Comparison of ENCODE assay signal across 8 cellular contexts in the genomic region with DNA sequence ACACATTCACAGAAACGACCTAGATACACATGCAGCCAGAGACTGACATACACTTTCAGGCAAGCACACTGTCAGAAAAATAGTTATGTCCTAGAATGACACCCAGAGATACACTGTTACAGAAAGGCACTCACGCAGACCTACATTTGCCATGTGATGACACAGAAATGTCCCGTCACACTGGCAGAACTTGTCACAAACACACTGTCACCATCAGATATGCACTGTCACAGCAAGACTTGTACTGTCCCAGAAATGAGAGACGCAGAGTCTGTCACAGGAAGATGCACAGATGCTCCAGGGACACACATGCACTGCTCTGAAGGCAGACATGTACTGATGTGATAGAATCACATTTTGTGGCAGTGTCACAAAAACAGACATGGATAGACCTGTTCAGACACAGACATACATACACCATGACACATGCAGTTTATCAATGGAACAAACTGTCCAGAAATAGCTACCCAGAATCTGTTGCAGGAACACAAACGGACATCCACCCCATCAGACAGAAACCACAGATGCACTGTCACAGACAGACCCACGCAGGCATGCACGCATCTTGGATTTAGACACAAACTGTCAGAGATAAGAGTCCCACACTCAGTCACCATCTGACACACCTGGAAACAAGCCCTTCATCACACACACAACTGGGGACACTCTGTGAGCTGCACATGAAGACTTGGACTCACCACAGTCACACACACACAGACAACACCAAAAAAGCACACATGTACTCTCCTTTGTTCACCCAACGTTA. TPM values are rescaled to one million over a fixed set of nuclear protein-coding genes. Genes with fewer than 3 reads are reported as not detected.
A peak's percentile ranks its signal among the peaks of the same experiment; 100 is the strongest.
DNase-seq lines count a peak whose midpoint lies in the region; ATAC-seq, FAIRE-seq and TF ChIP-seq lines count a peak whose summit lies in the region.

No MANE protein-coding gene starts in this region.

- H3K9me3 ChIP-seq in OCI-LY3 (ENCODE audit: insufficient read depth, low read length): no peaks in the 10 kb centered on the region
- H3K9me3 ChIP-seq in parathyroid adenoma (ENCODE audit: control insufficient read depth, low read length): no peaks in the 10 kb centered on the region
- H3K9me3 ChIP-seq in uterus: no peaks in the 10 kb centered on the region
- no peaks in the 10 kb centered on the region for H3K9me3 ChIP-seq in heart right ventricle

- H4K20me1 ChIP-seq in OCI-LY3 (ENCODE audit: insufficient read depth, low read length): peaks cover 32% of the 10 kb centered on the region

- no peak for TF ChIP-seq POLR2A in uterus (IDR thresholded peaks at IDR 0.05)

- DNase-seq in coronary artery (ENCODE audit: low spot score): no peak
- DNase-seq in cerebellar nuclear complex (lab: John Stamatoyannopoulos, UW): no peak
- no peak for DNase-seq in GF-D8 (lab: John Stamatoyannopoulos, UW)
- no peak for DNase-seq in uterus
- DNase-seq in heart right ventricle: no peak

- H3K4me3 ChIP-seq in OCI-LY3 (ENCODE audit: low read length): peak overlapping the region; percentile 98
- no peak overlapping the region for H3K4me3 ChIP-seq in coronary artery
- no peak overlapping the region for H3K4me3 ChIP-seq in parathyroid adenoma (ENCODE audit: low read depth, low read length)
- no peak overlapping the region for H3K4me3 ChIP-seq in uterus
- H3K4me3 ChIP-seq in heart right ventricle: peak overlapping the region in 2 of 10 donors; percentile 48 to 68

- peak; percentile 41 for FAIRE-seq in G401.6 (lab: Jason Lieb, UNC)

- intact Hi-C loops in uterus (cut with DNase I; ENCODE audit: low total_unique reads) (no loop called here), heart right ventricle (cut with DNase I) (loop anchor here in 3 of 10 donors (10.0 kb wide), 2 partner anchors 275 to 1265 kb away; a partner anchor contains a TSS)

- 49 to 52% methylated on average over 8 of the region's 8 CpGs for WGBS in heart right ventricle, 2 donors

- peak overlapping the region; percentile 98 for H3K27ac ChIP-seq in OCI-LY3 (ENCODE audit: low read length)
- H3K27ac ChIP-seq in coronary artery: peak overlapping the region; percentile 51 to 92
- peak overlapping the region; percentile 84 for H3K27ac ChIP-seq in parathyroid adenoma
- peak overlapping the region in 1 of 2 donors; percentile 88 for H3K27ac ChIP-seq in uterus
- H3K27ac ChIP-seq in heart right ventricle: peak overlapping the region in 5 of 10 donors; percentile 73 to 91 (median 73)

- H3K9ac ChIP-seq in OCI-LY3 (ENCODE audit: low read length): peak overlapping the region; percentile 99
- no peak overlapping the region for H3K9ac ChIP-seq in parathyroid adenoma

- H3K27me3 ChIP-seq in OCI-LY3 (ENCODE audit: low read depth, low read length) (no peaks in the 10 kb centered on the region), parathyroid adenoma (ENCODE audit: control insufficient read depth, insufficient read depth, low read length) (no peaks in the 10 kb centered on the region), uterus (no peaks in the 10 kb centered on the region), heart right ventricle (no peaks in the 10 kb centered on the region)

- no peak overlapping the region for H2AFZ ChIP-seq in OCI-LY3 (ENCODE audit: low read depth, low read length)
- no peak overlapping the region for H2AFZ ChIP-seq in parathyroid adenoma

- H3K4me2 ChIP-seq in OCI-LY3 (ENCODE audit: low read length) (peak overlapping the region; percentile 97), parathyroid adenoma (ENCODE audit: low read length) (no peak overlapping the region)

- peaks cover 42% of the 10 kb centered on the region for H3K36me3 ChIP-seq in OCI-LY3 (replicated peaks; ENCODE audit: low read depth, low read length)
- H3K36me3 ChIP-seq in parathyroid adenoma (ENCODE audit: control insufficient read depth, insufficient read depth, low read length): no peaks in the 10 kb centered on the region
- no peaks in the 10 kb centered on the region for H3K36me3 ChIP-seq in uterus
- peaks cover 0 to 38% (median 0%) of the 10 kb centered on the region in 9 donors for H3K36me3 ChIP-seq in heart right ventricle

- TF ChIP-seq CTCF in OCI-LY3 (IDR thresholded peaks at IDR 0.05; ENCODE audit: low read depth, low read length) (no peak), coronary artery (IDR thresholded peaks at IDR 0.05) (no peak), parathyroid adenoma (IDR thresholded peaks at IDR 0.05) (no peak), uterus (IDR thresholded peaks at IDR 0.05) (no peak), heart right ventricle (IDR thresholded peaks at IDR 0.05) (no peak)

- peaks cover 26% of the 10 kb centered on the region for H3K4me1 ChIP-seq in OCI-LY3 (ENCODE audit: low read length)
- peaks cover 6% of the 10 kb centered on the region for H3K4me1 ChIP-seq in parathyroid adenoma
- H3K4me1 ChIP-seq in uterus: no peaks in the 10 kb centered on the region
- H3K4me1 ChIP-seq in heart right ventricle: peaks cover 0 to 31% (median 4%) of the 10 kb centered on the region in 9 donors

- peaks cover 65% of the 10 kb centered on the region for H3K79me2 ChIP-seq in OCI-LY3 (ENCODE audit: low read length)
- no peaks in the 10 kb centered on the region for H3K79me2 ChIP-seq in parathyroid adenoma

- no peak for ATAC-seq in heart right ventricle

RNA-seq across cellular contexts. Expression of a gene that starts 1.3 kb away (rescaled TPM):
- total RNA-seq in uterus (10 to 100 TPM in 1 of 4 donors, 1 to 10 TPM in 2, not detected in 1; 4.8 to 16.8 (median 9.1) TPM), heart right ventricle (10 to 100 TPM in 1 of 10 donors, 1 to 10 TPM in 9; 2.0 to 14.0 (median 3.3) TPM)
- polyA plus RNA-seq in heart right ventricle: 1 to 10 TPM; 1.8 to 3.9 TPM

RNA-seq across cellular contexts. Expression of a gene that starts 8.7 kb away (rescaled TPM):
- total RNA-seq in uterus (10 to 100 TPM in 2 of 4 donors, 1 to 10 TPM in 2; 4.4 to 16.9 (median 11.1) TPM), heart right ventricle (10 to 100 TPM in 8 of 10 donors, 1 to 10 TPM in 2; 9.0 to 18.2 (median 12.4) TPM)
- polyA plus RNA-seq in heart right ventricle: 10 to 100 TPM in 1 of 2 donors, 1 to 10 TPM in 1; 6.4 to 27.7 TPM

RNA-seq across cellular contexts. Expression of a gene that starts 22.4 kb away (rescaled TPM):
- total RNA-seq in uterus: 10 to 100 TPM; 46.4 to 90.7 (median 70.3) TPM
- 10 to 100 TPM; 41.2 to 75.5 (median 52.8) TPM for total RNA-seq in heart right ventricle
- 100 to 1,000 TPM in 1 of 2 donors, 10 to 100 TPM in 1; 99.8 to 127 TPM for polyA plus RNA-seq in heart right ventricle

RNA-seq across cellular contexts. Expression of a gene that starts 22.6 kb away (rescaled TPM):
- 10 to 100 TPM in 3 of 4 donors, 1 to 10 TPM in 1; 4.1 to 29.5 (median 17.2) TPM for total RNA-seq in uterus
- 10 to 100 TPM; 58.3 to 73.4 (median 64.7) TPM for total RNA-seq in heart right ventricle
- 100 to 1,000 TPM in 1 of 2 donors, 10 to 100 TPM in 1; 75.1 to 100 TPM for polyA plus RNA-seq in heart right ventricle

RNA-seq across cellular contexts. Expression of a gene that starts 37.3 kb away (rescaled TPM):
- 10 to 100 TPM in 3 of 4 donors, 1 to 10 TPM in 1; 8.5 to 58.7 (median 21.8) TPM for total RNA-seq in uterus
- total RNA-seq in heart right ventricle: 10 to 100 TPM; 17.9 to 27.3 (median 24.7) TPM
- polyA plus RNA-seq in heart right ventricle: 10 to 100 TPM; 25.4 to 26.6 TPM
